Comparison of ENCODE assay signal across 1 cellular context in the genomic region with DNA sequence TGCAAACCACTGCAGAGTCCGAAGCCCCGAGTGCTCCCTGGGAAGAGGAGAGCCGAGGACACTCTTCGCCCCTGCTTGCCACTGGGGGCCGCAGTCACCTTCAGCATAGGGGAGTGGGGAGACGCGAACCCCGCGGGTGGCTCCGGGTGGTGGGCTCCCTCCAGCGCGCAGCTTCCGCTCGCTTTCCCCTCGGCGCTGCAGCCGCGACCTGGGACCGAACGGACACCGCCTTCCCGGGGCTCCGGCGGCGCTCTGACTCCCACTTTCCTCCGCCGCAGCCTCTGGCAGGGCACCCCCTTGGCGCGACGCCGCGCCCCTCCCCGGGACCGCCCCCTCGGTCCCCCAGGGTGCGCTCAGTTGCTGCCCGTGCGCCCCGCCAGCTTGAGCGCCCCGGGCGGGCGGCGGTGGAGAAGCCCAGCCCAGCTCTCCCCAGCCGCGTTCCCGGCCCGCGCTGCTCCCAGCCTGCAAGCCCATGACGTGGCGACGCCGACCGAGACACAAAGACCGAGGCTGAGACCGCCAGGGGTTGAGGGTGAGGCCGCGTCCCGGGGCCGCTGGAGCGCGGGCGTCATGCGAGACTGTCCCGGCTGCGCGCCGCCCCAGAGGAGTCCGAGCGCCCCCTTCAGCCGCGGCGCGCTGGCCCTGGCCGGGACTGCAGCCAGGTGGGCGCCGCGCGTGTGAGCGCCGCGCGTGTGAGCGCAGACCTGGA.
TF ChIP-seq lines count a peak whose summit lies in the region.

A gene with protein sequence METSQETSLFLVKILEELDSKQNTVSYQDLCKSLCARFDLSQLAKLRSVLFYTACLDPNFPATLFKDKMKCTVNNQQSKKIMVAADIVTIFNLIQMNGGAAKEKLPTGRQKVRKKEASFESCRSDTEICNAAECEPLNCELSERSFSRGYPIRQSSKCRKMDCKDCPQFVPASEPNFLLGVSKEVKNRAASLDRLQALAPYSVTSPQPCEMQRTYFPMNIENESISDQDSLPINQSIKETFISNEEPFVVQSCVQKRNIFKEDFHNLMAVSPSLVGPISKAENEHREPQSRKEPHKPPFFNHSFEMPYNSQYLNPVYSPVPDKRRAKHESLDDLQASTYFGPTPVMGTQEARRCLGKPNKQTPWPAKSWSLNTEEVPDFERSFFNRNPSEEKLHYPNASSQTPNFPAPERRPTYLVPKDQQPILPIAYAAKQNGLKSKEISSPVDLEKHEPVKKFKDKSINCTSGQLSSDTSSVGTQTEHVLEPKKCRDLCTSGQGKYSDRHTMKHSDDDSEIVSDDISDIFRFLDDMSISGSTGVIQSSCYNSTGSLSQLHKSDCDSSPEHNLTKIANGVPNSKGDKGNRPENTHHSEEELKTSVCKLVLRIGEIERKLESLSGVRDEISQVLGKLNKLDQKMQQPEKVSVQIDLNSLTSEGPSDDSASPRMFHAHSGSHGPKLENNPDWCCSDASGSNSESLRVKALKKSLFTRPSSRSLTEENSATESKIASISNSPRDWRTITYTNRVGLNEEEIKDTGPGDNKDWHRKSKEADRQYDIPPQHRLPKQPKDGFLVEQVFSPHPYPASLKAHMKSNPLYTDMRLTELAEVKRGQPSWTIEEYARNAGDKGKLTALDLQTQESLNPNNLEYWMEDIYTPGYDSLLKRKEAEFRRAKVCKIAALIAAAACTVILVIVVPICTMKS (plus strand): TSS at position 701 of the 709 bp plus-strand sequence. CDS start 23,812 bp downstream, outside the sequence.

TF ChIP-seq in HepG2, 621 proteins besides CTCF, POLR2A, EP300 and RAD21 (continues in another document):
- TF ChIP-seq, protein P1, sequence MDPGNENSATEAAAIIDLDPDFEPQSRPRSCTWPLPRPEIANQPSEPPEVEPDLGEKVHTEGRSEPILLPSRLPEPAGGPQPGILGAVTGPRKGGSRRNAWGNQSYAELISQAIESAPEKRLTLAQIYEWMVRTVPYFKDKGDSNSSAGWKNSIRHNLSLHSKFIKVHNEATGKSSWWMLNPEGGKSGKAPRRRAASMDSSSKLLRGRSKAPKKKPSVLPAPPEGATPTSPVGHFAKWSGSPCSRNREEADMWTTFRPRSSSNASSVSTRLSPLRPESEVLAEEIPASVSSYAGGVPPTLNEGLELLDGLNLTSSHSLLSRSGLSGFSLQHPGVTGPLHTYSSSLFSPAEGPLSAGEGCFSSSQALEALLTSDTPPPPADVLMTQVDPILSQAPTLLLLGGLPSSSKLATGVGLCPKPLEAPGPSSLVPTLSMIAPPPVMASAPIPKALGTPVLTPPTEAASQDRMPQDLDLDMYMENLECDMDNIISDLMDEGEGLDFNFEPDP (CRISPR knock-in tag; conservative IDR thresholded peaks at IDR 0.05): no peak
- TF ChIP-seq PRPF4 (IDR thresholded peaks at IDR 0.05; ENCODE audit: low read depth, low read length, poor library complexity, severe bottlenecking) (no peak), SNAPC2 (CRISPR knock-in tag; IDR thresholded peaks at IDR 0.05) (no peak), RXRB (CRISPR knock-in tag; IDR thresholded peaks at IDR 0.05; ENCODE audit: borderline replicate concordance) (no peak), NBN (conservative IDR thresholded peaks at IDR 0.05) (no peak), STAG1 (CRISPR knock-in tag; IDR thresholded peaks at IDR 0.05) (0 out of 2 replicates have a peak, but pooled peaks have one; percentile 11), TRIM24 (CRISPR knock-in tag; IDR thresholded peaks at IDR 0.05) (no peak), ZNF180 (CRISPR knock-in tag; IDR thresholded peaks at IDR 0.05; ENCODE audit: borderline replicate concordance, low read depth) (no peak), HMG20B (CRISPR knock-in tag; conservative IDR thresholded peaks at IDR 0.05) (no peak), SALL2 (CRISPR knock-in tag; IDR thresholded peaks at IDR 0.05) (no peak), ZNF720 (CRISPR knock-in tag; IDR thresholded peaks at IDR 0.05) (no peak), SOX5 (CRISPR knock-in tag; IDR thresholded peaks at IDR 0.05; ENCODE audit: borderline replicate concordance) (no peak), ZNF121 (CRISPR knock-in tag; IDR thresholded peaks at IDR 0.05) (peak; percentile 99), PAX8 (CRISPR knock-in tag; IDR thresholded peaks at IDR 0.05; ENCODE audit: borderline replicate concordance) (no peak), ZSCAN31 (CRISPR knock-in tag; IDR thresholded peaks at IDR 0.05; ENCODE audit: low read depth) (0 out of 2 replicates have a peak, but pooled peaks have one; percentile 33), ZNF263 (CRISPR knock-in tag; IDR thresholded peaks at IDR 0.05) (peak; percentile 72), ARNT2 (CRISPR knock-in tag; IDR thresholded peaks at IDR 0.05; ENCODE audit: low read depth) (0 out of 2 replicates have a peak, but pooled peaks have one; percentile 33), POLR2AphosphoS2 (IDR thresholded peaks at IDR 0.05; ENCODE audit: low read depth, low read length) (no peak), MIXL1 (CRISPR knock-in tag; IDR thresholded peaks at IDR 0.05) (no peak), ZFP41 (CRISPR knock-in tag; IDR thresholded peaks at IDR 0.05; ENCODE audit: borderline replicate concordance) (no peak), DNMT1 (CRISPR knock-in tag; IDR thresholded peaks at IDR 0.05) (0 out of 2 replicates have a peak, but pooled peaks have one; percentile 37), MIER3 (CRISPR knock-in tag; IDR thresholded peaks at IDR 0.05; ENCODE audit: borderline replicate concordance) (no peak), MEIS2 (CRISPR knock-in tag; IDR thresholded peaks at IDR 0.05) (no peak), ZNF230 (CRISPR knock-in tag; IDR thresholded peaks at IDR 0.05) (no peak), RELA (CRISPR knock-in tag; IDR thresholded peaks at IDR 0.05) (no peak), ZNF34 (CRISPR knock-in tag; IDR thresholded peaks at IDR 0.05; ENCODE audit: borderline replicate concordance) (no peak)
- TF ChIP-seq, protein P2, sequence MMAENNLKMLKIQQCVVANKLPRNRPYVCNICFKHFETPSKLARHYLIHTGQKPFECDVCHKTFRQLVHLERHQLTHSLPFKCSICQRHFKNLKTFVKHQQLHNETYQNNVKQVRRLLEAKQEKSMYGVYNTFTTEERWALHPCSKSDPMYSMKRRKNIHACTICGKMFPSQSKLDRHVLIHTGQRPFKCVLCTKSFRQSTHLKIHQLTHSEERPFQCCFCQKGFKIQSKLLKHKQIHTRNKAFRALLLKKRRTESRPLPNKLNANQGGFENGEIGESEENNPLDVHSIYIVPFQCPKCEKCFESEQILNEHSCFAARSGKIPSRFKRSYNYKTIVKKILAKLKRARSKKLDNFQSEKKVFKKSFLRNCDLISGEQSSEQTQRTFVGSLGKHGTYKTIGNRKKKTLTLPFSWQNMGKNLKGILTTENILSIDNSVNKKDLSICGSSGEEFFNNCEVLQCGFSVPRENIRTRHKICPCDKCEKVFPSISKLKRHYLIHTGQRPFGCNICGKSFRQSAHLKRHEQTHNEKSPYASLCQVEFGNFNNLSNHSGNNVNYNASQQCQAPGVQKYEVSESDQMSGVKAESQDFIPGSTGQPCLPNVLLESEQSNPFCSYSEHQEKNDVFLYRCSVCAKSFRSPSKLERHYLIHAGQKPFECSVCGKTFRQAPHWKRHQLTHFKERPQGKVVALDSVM (CRISPR knock-in tag; IDR thresholded peaks at IDR 0.05): no peak
- TF ChIP-seq, protein P3, sequence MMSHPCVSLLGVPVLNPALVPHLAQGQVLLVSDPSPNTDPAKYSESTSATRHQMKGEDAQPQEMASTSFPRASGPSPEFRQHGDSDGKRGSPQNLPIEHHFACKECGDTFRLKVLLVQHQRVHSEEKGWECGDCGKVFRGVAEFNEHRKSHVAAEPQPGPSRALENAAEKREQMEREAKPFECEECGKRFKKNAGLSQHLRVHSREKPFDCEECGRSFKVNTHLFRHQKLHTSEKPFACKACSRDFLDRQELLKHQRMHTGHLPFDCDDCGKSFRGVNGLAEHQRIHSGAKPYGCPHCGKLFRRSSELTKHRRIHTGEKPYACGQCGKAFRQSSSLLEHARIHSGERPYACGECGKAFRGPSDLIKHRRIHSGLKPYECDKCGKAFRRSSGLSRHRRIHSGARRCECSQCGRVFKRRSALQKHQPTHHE (CRISPR knock-in tag; IDR thresholded peaks at IDR 0.05; ENCODE audit: borderline replicate concordance): no peak
- TF ChIP-seq, protein P4, sequence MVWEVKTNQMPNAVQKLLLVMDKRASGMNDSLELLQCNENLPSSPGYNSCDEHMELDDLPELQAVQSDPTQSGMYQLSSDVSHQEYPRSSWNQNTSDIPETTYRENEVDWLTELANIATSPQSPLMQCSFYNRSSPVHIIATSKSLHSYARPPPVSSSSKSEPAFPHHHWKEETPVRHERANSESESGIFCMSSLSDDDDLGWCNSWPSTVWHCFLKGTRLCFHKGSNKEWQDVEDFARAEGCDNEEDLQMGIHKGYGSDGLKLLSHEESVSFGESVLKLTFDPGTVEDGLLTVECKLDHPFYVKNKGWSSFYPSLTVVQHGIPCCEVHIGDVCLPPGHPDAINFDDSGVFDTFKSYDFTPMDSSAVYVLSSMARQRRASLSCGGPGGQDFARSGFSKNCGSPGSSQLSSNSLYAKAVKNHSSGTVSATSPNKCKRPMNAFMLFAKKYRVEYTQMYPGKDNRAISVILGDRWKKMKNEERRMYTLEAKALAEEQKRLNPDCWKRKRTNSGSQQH (CRISPR knock-in tag; IDR thresholded peaks at IDR 0.05; ENCODE audit: low read depth): no peak
- TF ChIP-seq, protein P5, sequence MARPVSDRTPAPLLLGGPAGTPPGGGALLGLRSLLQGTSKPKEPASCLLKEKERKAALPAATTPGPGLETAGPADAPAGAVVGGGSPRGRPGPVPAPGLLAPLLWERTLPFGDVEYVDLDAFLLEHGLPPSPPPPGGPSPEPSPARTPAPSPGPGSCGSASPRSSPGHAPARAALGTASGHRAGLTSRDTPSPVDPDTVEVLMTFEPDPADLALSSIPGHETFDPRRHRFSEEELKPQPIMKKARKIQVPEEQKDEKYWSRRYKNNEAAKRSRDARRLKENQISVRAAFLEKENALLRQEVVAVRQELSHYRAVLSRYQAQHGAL (CRISPR knock-in tag; IDR thresholded peaks at IDR 0.05; ENCODE audit: not compliant biosample characterization): no peak
- TF ChIP-seq, protein P6, sequence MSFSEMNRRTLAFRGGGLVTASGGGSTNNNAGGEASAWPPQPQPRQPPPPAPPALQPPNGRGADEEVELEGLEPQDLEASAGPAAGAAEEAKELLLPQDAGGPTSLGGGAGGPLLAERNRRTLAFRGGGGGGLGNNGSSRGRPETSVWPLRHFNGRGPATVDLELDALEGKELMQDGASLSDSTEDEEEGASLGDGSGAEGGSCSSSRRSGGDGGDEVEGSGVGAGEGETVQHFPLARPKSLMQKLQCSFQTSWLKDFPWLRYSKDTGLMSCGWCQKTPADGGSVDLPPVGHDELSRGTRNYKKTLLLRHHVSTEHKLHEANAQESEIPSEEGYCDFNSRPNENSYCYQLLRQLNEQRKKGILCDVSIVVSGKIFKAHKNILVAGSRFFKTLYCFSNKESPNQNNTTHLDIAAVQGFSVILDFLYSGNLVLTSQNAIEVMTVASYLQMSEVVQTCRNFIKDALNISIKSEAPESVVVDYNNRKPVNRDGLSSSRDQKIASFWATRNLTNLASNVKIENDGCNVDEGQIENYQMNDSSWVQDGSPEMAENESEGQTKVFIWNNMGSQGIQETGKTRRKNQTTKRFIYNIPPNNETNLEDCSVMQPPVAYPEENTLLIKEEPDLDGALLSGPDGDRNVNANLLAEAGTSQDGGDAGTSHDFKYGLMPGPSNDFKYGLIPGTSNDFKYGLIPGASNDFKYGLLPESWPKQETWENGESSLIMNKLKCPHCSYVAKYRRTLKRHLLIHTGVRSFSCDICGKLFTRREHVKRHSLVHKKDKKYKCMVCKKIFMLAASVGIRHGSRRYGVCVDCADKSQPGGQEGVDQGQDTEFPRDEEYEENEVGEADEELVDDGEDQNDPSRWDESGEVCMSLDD (CRISPR knock-in tag; IDR thresholded peaks at IDR 0.05; ENCODE audit: borderline replicate concordance): peak; percentile 18; the same call in 1 of the 2 replicates
- TF ChIP-seq, protein P7, sequence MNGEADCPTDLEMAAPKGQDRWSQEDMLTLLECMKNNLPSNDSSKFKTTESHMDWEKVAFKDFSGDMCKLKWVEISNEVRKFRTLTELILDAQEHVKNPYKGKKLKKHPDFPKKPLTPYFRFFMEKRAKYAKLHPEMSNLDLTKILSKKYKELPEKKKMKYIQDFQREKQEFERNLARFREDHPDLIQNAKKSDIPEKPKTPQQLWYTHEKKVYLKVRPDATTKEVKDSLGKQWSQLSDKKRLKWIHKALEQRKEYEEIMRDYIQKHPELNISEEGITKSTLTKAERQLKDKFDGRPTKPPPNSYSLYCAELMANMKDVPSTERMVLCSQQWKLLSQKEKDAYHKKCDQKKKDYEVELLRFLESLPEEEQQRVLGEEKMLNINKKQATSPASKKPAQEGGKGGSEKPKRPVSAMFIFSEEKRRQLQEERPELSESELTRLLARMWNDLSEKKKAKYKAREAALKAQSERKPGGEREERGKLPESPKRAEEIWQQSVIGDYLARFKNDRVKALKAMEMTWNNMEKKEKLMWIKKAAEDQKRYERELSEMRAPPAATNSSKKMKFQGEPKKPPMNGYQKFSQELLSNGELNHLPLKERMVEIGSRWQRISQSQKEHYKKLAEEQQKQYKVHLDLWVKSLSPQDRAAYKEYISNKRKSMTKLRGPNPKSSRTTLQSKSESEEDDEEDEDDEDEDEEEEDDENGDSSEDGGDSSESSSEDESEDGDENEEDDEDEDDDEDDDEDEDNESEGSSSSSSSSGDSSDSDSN (CRISPR knock-in tag; IDR thresholded peaks at IDR 0.05): peak; percentile 45; the same call in 1 of the 2 replicates
- TF ChIP-seq, protein P8, sequence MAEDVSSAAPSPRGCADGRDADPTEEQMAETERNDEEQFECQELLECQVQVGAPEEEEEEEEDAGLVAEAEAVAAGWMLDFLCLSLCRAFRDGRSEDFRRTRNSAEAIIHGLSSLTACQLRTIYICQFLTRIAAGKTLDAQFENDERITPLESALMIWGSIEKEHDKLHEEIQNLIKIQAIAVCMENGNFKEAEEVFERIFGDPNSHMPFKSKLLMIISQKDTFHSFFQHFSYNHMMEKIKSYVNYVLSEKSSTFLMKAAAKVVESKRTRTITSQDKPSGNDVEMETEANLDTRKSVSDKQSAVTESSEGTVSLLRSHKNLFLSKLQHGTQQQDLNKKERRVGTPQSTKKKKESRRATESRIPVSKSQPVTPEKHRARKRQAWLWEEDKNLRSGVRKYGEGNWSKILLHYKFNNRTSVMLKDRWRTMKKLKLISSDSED (CRISPR knock-in tag; IDR thresholded peaks at IDR 0.05): no peak
- TF ChIP-seq, protein P9, sequence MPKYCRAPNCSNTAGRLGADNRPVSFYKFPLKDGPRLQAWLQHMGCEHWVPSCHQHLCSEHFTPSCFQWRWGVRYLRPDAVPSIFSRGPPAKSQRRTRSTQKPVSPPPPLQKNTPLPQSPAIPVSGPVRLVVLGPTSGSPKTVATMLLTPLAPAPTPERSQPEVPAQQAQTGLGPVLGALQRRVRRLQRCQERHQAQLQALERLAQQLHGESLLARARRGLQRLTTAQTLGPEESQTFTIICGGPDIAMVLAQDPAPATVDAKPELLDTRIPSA (CRISPR knock-in tag; IDR thresholded peaks at IDR 0.05; ENCODE audit: borderline replicate concordance): no peak
- TF ChIP-seq, protein P10, sequence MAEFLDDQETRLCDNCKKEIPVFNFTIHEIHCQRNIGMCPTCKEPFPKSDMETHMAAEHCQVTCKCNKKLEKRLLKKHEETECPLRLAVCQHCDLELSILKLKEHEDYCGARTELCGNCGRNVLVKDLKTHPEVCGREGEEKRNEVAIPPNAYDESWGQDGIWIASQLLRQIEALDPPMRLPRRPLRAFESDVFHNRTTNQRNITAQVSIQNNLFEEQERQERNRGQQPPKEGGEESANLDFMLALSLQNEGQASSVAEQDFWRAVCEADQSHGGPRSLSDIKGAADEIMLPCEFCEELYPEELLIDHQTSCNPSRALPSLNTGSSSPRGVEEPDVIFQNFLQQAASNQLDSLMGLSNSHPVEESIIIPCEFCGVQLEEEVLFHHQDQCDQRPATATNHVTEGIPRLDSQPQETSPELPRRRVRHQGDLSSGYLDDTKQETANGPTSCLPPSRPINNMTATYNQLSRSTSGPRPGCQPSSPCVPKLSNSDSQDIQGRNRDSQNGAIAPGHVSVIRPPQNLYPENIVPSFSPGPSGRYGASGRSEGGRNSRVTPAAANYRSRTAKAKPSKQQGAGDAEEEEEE (CRISPR knock-in tag; IDR thresholded peaks at IDR 0.05; ENCODE audit: borderline replicate concordance): no peak
